8 cellular contexts compared by ENCODE assay signal in the genomic region with DNA sequence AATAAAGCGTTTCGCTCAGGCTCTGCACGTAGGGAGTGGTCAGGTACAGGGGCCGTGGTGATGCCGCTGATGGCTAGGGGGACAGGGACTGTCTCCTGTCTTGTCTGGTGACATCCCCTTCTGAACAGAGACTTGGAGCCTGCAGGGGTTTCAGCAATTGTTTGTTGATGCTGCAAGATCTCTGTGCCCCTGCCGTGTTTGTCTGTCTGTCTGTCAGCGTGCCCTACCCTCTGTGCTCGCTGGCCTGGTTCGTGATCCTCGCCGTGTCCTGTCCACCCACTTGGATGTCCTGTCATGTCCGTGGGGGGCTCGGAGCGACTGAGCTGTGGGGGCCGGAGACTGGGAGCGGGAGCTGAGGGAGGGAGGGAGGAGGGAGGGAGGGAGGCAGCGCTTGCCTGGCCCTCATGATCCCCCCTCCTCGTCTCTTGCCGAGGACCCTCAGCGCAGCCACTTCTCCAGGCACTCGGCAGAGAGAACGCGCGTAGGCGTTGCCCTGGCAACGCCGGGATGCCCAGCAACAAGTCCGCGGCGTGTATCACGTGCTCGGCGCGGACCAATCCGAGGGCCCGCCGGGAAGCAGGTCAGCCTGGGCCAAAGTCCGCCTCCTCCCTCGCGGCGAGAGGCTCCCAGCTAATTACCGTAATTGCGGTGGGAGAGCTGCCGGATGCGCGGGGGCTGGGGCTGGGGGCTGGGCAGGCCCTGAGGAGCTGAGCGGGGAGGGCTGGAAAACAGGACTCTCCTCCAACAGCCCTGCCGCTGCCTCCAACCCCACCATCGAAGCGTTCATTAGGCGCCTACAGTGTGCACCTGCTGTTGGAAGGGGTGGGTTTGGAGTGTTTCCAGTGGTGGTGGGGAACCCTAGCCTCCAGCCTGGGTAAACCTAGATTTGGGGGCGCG. TPM values are rescaled to one million over a fixed set of nuclear protein-coding genes. Genes with fewer than 3 reads are reported as not detected.
A peak's percentile ranks its signal among the peaks of the same experiment; 100 is the strongest.
DNase-seq lines count a peak whose midpoint lies in the region; ATAC-seq and TF ChIP-seq lines count a peak whose summit lies in the region.

No MANE protein-coding gene starts in this region.

- TF ChIP-seq CTCF in GM13977 (IDR thresholded peaks at IDR 0.05; ENCODE audit: extremely low read depth, insufficient read depth, missing control alignments) (no peak), RWPE2 (IDR thresholded peaks at IDR 0.05; ENCODE audit: poor library complexity, severe bottlenecking) (no peak), natural killer cell (IDR thresholded peaks at IDR 0.05) (no peak)

- H3K4me3 ChIP-seq in RWPE2 (ENCODE audit: severe bottlenecking): peak overlapping the region; percentile 7

- no peaks in the 10 kb centered on the region for H3K36me3 Mint-ChIP-seq in natural killer cell
- H3K36me3 Mint-ChIP-seq in stimulated activated memory B cell treated with anti-CD40 and anti-IgM and Interleukin-4, amounts not matched to agents 10 μg/mL and 1 μg/mL and 100 μg/mL, for 72 hours: no peaks in the 10 kb centered on the region

- peaks cover 11% of the 10 kb centered on the region in 2 donors for H3K27me3 Mint-ChIP-seq in natural killer cell (ENCODE audit: low read depth in 2 of 2)
- peaks cover 52% of the 10 kb centered on the region for H3K27me3 Mint-ChIP-seq in stimulated activated memory B cell treated with anti-CD40 and anti-IgM and Interleukin-4, amounts not matched to agents 10 μg/mL and 1 μg/mL and 100 μg/mL, for 72 hours

- peak; percentile 88 for ATAC-seq in RWPE2 (ENCODE audit: low read depth)
- ATAC-seq in natural killer cell: peak; percentile 82 to 95 (median 92)
- peak; percentile 87 for ATAC-seq in stimulated activated memory B cell treated with anti-CD40 and anti-IgM and Interleukin-4, amounts not matched to agents 10 μg/mL and 1 μg/mL and 100 μg/mL, for 72 hours
- ATAC-seq in HG03097 (IDR thresholded peaks at IDR 0.05; ENCODE audit: low FRiP score, unreplicated experiment): no peak

- H3K27me3 ChIP-seq in RWPE2 (ENCODE audit: insufficient read depth, poor library complexity, severe bottlenecking): no peaks in the 10 kb centered on the region

- intact Hi-C loops in natural killer cell (cut with micrococcal nuclease): no loop called here

- H3K9me3 Mint-ChIP-seq in natural killer cell: no peaks in the 10 kb centered on the region
- H3K9me3 Mint-ChIP-seq in stimulated activated memory B cell treated with anti-CD40 and anti-IgM and Interleukin-4, amounts not matched to agents 10 μg/mL and 1 μg/mL and 100 μg/mL, for 72 hours: no peaks in the 10 kb centered on the region

- in situ Hi-C loops in GM13977 (cut with MboI; ENCODE audit: low pct_unique_long_range_greater_than_20kb, low sequenced_read_pairs, unreplicated experiment): no loop called here

- no peaks in the 10 kb centered on the region for H3K4me1 ChIP-seq in RWPE2 (ENCODE audit: insufficient read depth, poor library complexity, severe bottlenecking)

- H3K4me3 Mint-ChIP-seq in natural killer cell: peak overlapping the region; percentile 45
- H3K4me3 Mint-ChIP-seq in stimulated activated memory B cell treated with anti-CD40 and anti-IgM and Interleukin-4, amounts not matched to agents 10 μg/mL and 1 μg/mL and 100 μg/mL, for 72 hours: peak overlapping the region; percentile 31

- H3K36me3 ChIP-seq in RWPE2 (ENCODE audit: low read depth): no peaks in the 10 kb centered on the region

- no peaks in the 10 kb centered on the region for H3K9me3 ChIP-seq in RWPE2 (ENCODE audit: severe bottlenecking)

- H3K27ac Mint-ChIP-seq in natural killer cell: peak overlapping the region; percentile 56 to 80
- no peak overlapping the region for H3K27ac Mint-ChIP-seq in stimulated activated memory B cell treated with anti-CD40 and anti-IgM and Interleukin-4, amounts not matched to agents 10 μg/mL and 1 μg/mL and 100 μg/mL, for 72 hours

- DNase-seq in GM13977 (ENCODE audit: low spot score): peak; percentile 98
- DNase-seq in M059J (ENCODE audit: low read depth): peak; percentile 88
- peak; percentile 79 for DNase-seq in RWPE2 (ENCODE audit: low spot score)
- peak; percentile 59 for DNase-seq in activated gamma-delta T cell (lab: John Stamatoyannopoulos, UW)
- DNase-seq in fibroblast of the conjunctiva (ENCODE audit: low read depth): peak; percentile 78
- DNase-seq in natural killer cell: peak; percentile 77

- H3K4me1 Mint-ChIP-seq in natural killer cell: peaks cover 0 to 4% of the 10 kb centered on the region in 2 donors
- no peaks in the 10 kb centered on the region for H3K4me1 Mint-ChIP-seq in stimulated activated memory B cell treated with anti-CD40 and anti-IgM and Interleukin-4, amounts not matched to agents 10 μg/mL and 1 μg/mL and 100 μg/mL, for 72 hours

- H3K27ac ChIP-seq in RWPE2 (ENCODE audit: poor library complexity, severe bottlenecking): no peak overlapping the region

RNA-seq across cellular contexts. Expression of gene FEM1A, which starts 31.9 kb away (rescaled TPM):
- total RNA-seq in M059J (2014; rRNA removed; shearing (Covaris generic)): 7.5 and 11.0 TPM in 2 replicates
- total RNA-seq in natural killer cell: 10 to 100 TPM; 11.0 to 13.9 (median 13.7) TPM

RNA-seq across cellular contexts. Expression of gene DPP9, which starts 36.0 kb away (rescaled TPM):
- 67.0 and 71.4 TPM in 2 replicates for total RNA-seq in M059J (2014; rRNA removed; shearing (Covaris generic))
- 100 to 1,000 TPM; 133 to 183 (median 165) TPM for total RNA-seq in natural killer cell
